Comparison of ENCODE assay signal across 8 cellular contexts in genomic region chr5:133930061-133930823, GRCh38. TPM values are rescaled to one million over a fixed set of nuclear protein-coding genes. Genes with fewer than 3 reads are reported as not detected.
DNase-seq lines count a peak whose midpoint lies in the region; ATAC-seq, FAIRE-seq and TF ChIP-seq lines count a peak whose summit lies in the region.

No MANE protein-coding gene starts in this region.

- intact Hi-C loops in kidney (cut with DNase I) = no loop called here
- intact Hi-C loops in PC-3 (cut with micrococcal nuclease) = no loop called here

- H3K4me3 ChIP-seq in kidney (ENCODE audit: low read length in 2 of 2) (no peak overlapping the region), PC-3 (ENCODE audit: low read length) (no peak overlapping the region)

- no peaks in the 10 kb centered on the region for H3K36me3 ChIP-seq in kidney (ENCODE audit: control insufficient read depth in 1 of 2, insufficient read depth in 2 of 2, low read length in 2 of 2)
- no peaks in the 10 kb centered on the region for H3K36me3 ChIP-seq in PC-3 (ENCODE audit: low read depth, low read length)

- DNase-seq in activated T-cell treated with anti-CD3 and anti-CD28 coated beads for 1 hour (ENCODE audit: low read depth) = peak; percentile 25
- DNase-seq in inferior parietal cortex (ENCODE audit: extremely low spot score) = peak; percentile 60
- peak; percentile 43 to 76 for DNase-seq in stimulated activated effector memory CD8-positive, alpha-beta T cell treated with anti-CD3 and anti-CD28 coated beads, Interleukin-12 subunit alpha, Interleukin-12 subunit beta, amount 100 ng/mL, for 72 hours (ENCODE audit: low spot score in 2 of 2)
- DNase-seq in putamen (ENCODE audit: low spot score) = no peak
- DNase-seq in kidney = no peak
- no peak for DNase-seq in PC-3

- POLR2A ChIA-PET in PC-3 (lab: Charles Lee; ENCODE audit: unreplicated experiment) = no interaction called here

- no peaks in the 10 kb centered on the region for H3K9me3 ChIP-seq in kidney (ENCODE audit: control insufficient read depth in 1 of 2, low read length in 2 of 2)
- H3K9me3 ChIP-seq in PC-3 (ENCODE audit: low read length) = no peaks in the 10 kb centered on the region

- peak; percentile 45 for TF ChIP-seq POLR2A in GM15510 (IDR thresholded peaks at IDR 0.05; ENCODE audit: borderline replicate concordance, extremely low read depth, insufficient read length)

- H3K27me3 ChIP-seq in PC-3 (ENCODE audit: low read length) = no peaks in the 10 kb centered on the region

- H3K9me3 Mint-ChIP-seq in stimulated activated effector memory CD8-positive, alpha-beta T cell treated with anti-CD3 and anti-CD28 coated beads, Interleukin-12 subunit alpha, Interleukin-12 subunit beta, amount 100 ng/mL, for 72 hours = no peaks in the 10 kb centered on the region

- no peaks in the 10 kb centered on the region for H4K20me1 ChIP-seq in PC-3 (ENCODE audit: low read length)

- ATAC-seq in HG03139 (IDR thresholded peaks at IDR 0.05; ENCODE audit: unreplicated experiment) (peak; percentile 30), PC-3 (no peak)
- ATAC-seq in stimulated activated effector memory CD8-positive, alpha-beta T cell treated with anti-CD3 and anti-CD28 coated beads, Interleukin-12 subunit alpha, Interleukin-12 subunit beta, amount 100 ng/mL, for 72 hours = peak; percentile 88

- H3K79me2 ChIP-seq in PC-3 (ENCODE audit: low read length) = no peaks in the 10 kb centered on the region

- H3K4me1 Mint-ChIP-seq in stimulated activated effector memory CD8-positive, alpha-beta T cell treated with anti-CD3 and anti-CD28 coated beads, Interleukin-12 subunit alpha, Interleukin-12 subunit beta, amount 100 ng/mL, for 72 hours = peaks cover 33% of the 10 kb centered on the region

- H3K9ac ChIP-seq in kidney (ENCODE audit: low read length in 2 of 2) (no peak overlapping the region), PC-3 (ENCODE audit: low read length) (no peak overlapping the region)

- CTCF ChIA-PET in PC-3 (lab: Charles Lee) = no interaction called here

- no peaks in the 10 kb centered on the region for H3K9me2 ChIP-seq in PC-3 (replicated peaks; ENCODE audit: low read length)

- H3K4me3 Mint-ChIP-seq in stimulated activated effector memory CD8-positive, alpha-beta T cell treated with anti-CD3 and anti-CD28 coated beads, Interleukin-12 subunit alpha, Interleukin-12 subunit beta, amount 100 ng/mL, for 72 hours = peak overlapping the region; percentile 57

- H3K4me1 ChIP-seq in kidney (ENCODE audit: control insufficient read depth in 1 of 2, insufficient read depth in 1 of 2, low read depth in 1 of 2, low read length in 2 of 2) (peaks cover 20 to 26% of the 10 kb centered on the region in 2 donors), PC-3 (ENCODE audit: insufficient read depth, low read length) (peaks cover 19% of the 10 kb centered on the region)

- no TSS peak for BruUV-seq in PC-3 (replicated peaks; lab: Mats Ljungman, UMichigan)

- H3K4me2 ChIP-seq in PC-3 (ENCODE audit: low read length) = no peak overlapping the region

- no peak overlapping the region for H2AFZ ChIP-seq in PC-3 (ENCODE audit: low read length)

- no peaks in the 10 kb centered on the region for H3F3A ChIP-seq in PC-3 (ENCODE audit: low read length, unreplicated experiment)

- H3K36me3 Mint-ChIP-seq in stimulated activated effector memory CD8-positive, alpha-beta T cell treated with anti-CD3 and anti-CD28 coated beads, Interleukin-12 subunit alpha, Interleukin-12 subunit beta, amount 100 ng/mL, for 72 hours = peaks cover 6% of the 10 kb centered on the region

- peak overlapping the region; percentile 85 for H3K27ac Mint-ChIP-seq in stimulated activated effector memory CD8-positive, alpha-beta T cell treated with anti-CD3 and anti-CD28 coated beads, Interleukin-12 subunit alpha, Interleukin-12 subunit beta, amount 100 ng/mL, for 72 hours

- no peak for FAIRE-seq in kidney (lab: Jason Lieb, UNC)

- H3K27ac ChIP-seq in kidney (ENCODE audit: low read depth in 2 of 2, low read length in 2 of 2) (no peak overlapping the region), PC-3 (ENCODE audit: low read length) (no peak overlapping the region)

- TF ChIP-seq CTCF in kidney (IDR thresholded peaks at IDR 0.05; ENCODE audit: borderline replicate concordance, extremely low read depth, insufficient read depth) (no peak), PC-3 (conservative IDR thresholded peaks at IDR 0.05; ENCODE audit: low read depth, low read length) (no peak)

RNA-seq across cellular contexts. Expression of gene C5orf15, which starts 38.2 kb away (rescaled TPM):
- total RNA-seq in kidney (43.9 TPM), PC-3 (2014; rRNA removed) (22.7 and 45.2 TPM in 2 replicates)
- 54.4 TPM for polyA plus RNA-seq in kidney (ENCODE audit: insufficient read depth, low read depth, low replicate concordance)

Comparison
In these comparisons a context has a peak if more than half of its experiments do, and no peak if none do; other contexts are left out.
1. DNase-seq: peak in activated T-cell treated with anti-CD3 and anti-CD28 coated beads for 1 hour (single experiment), inferior parietal cortex (single experiment) and stimulated activated effector memory CD8-positive, alpha-beta T cell treated with anti-CD3 and anti-CD28 coated beads, Interleukin-12 subunit alpha, Interleukin-12 subunit beta, amount 100 ng/mL, for 72 hours (2 of 2); none in putamen (single experiment), kidney (single experiment) and PC-3 (single experiment).